8 cellular contexts compared by ENCODE assay signal in genomic region chr6:125986956-125987617, GRCh38. TPM values are rescaled to one million over a fixed set of nuclear protein-coding genes. Genes with fewer than 3 reads are reported as not detected.
DNase-seq lines count a peak whose midpoint lies in the region; ATAC-seq, FAIRE-seq and TF ChIP-seq lines count a peak whose summit lies in the region.

No MANE protein-coding gene starts in this region.

- peak overlapping the region; percentile 85 for H3K4me3 ChIP-seq in ectodermal cell (ENCODE audit: insufficient read depth, low read depth, low read length)
- H3K4me3 ChIP-seq in mucosa of stomach (ENCODE audit: low read length): peak overlapping the region; percentile 90

- no peak for FAIRE-seq in RCC 7860 (lab: Jason Lieb, UNC)

- in situ Hi-C loops in GM13977 (cut with MboI; ENCODE audit: low pct_unique_long_range_greater_than_20kb, low sequenced_read_pairs, unreplicated experiment): loop anchor here (25.0 kb wide), 1 partner anchor 1150 kb away; no protein-coding TSS in a partner anchor

- no peak overlapping the region for H3K27ac ChIP-seq in ectodermal cell (ENCODE audit: insufficient read depth, low read depth, low read length, poor library complexity, severe bottlenecking)

- H3K9me3 ChIP-seq in ectodermal cell (ENCODE audit: control insufficient read depth, low read length) (no peaks in the 10 kb centered on the region), mucosa of stomach (ENCODE audit: control insufficient read depth, low read length) (no peaks in the 10 kb centered on the region)

- H3K9ac ChIP-seq in mucosa of stomach (ENCODE audit: low read length): peak overlapping the region; percentile 95

- no peaks in the 10 kb centered on the region for H3K27me3 ChIP-seq in ectodermal cell (ENCODE audit: control insufficient read depth, insufficient read depth, low read length, poor library complexity, severe bottlenecking)
- H3K27me3 ChIP-seq in mucosa of stomach (ENCODE audit: control insufficient read depth, insufficient read depth, low read length): no peaks in the 10 kb centered on the region

- no peaks in the 10 kb centered on the region for H3K36me3 ChIP-seq in ectodermal cell (ENCODE audit: control insufficient read depth, insufficient read depth, low read length)
- H3K36me3 ChIP-seq in mucosa of stomach (ENCODE audit: control insufficient read depth, insufficient read depth, low read length): no peaks in the 10 kb centered on the region

- peak; percentile 50 for ATAC-seq in HG02885 (IDR thresholded peaks at IDR 0.05; ENCODE audit: poor library complexity, unreplicated experiment)

- H3K4me1 ChIP-seq in ectodermal cell (ENCODE audit: control insufficient read depth, insufficient read depth, low read length) (peaks cover 16% of the 10 kb centered on the region), mucosa of stomach (ENCODE audit: control insufficient read depth, insufficient read depth, low read length) (peaks cover 5% of the 10 kb centered on the region)

- TF ChIP-seq CTCF in GM13977 (IDR thresholded peaks at IDR 0.05; ENCODE audit: extremely low read depth, insufficient read depth, missing control alignments): no peak

- WGBS in ectodermal cell, 2 experiments: 9 to 10% methylated on average over 11 of the region's 11 CpGs

- DNase-seq in activated T-cell treated with anti-CD3 and anti-CD28 coated beads for 24 hours (ENCODE audit: low read depth) (peak; percentile 5), activated T-cell treated with anti-CD3 and anti-CD28 coated beads for 4 hours (no peak), NCI-H748 treated with DMSO at 0.1 percent for 48 hours (lab: John Stamatoyannopoulos, UW) (peak; percentile 23), RCC 7860 (ENCODE audit: low spot score) (no peak), GM13977 (ENCODE audit: low spot score) (no peak)

RNA-seq across cellular contexts. Expression of gene TRMT11, which starts 0.7 kb away (rescaled TPM):
- 33.9 TPM for polyA plus RNA-seq in ectodermal cell (2013, experiment 1 of 4)
- polyA plus RNA-seq in ectodermal cell (2013, experiment 2 of 4): 34.3 TPM
- 31.9 TPM for polyA plus RNA-seq in ectodermal cell (2013, experiment 3 of 4)
- polyA plus RNA-seq in ectodermal cell (2013, experiment 4 of 4): 29.2 TPM

RNA-seq across cellular contexts. Expression of gene HINT3, which starts 30.5 kb away (rescaled TPM):
- polyA plus RNA-seq in ectodermal cell (2013, experiment 1 of 4): 19.2 TPM
- 21.1 TPM for polyA plus RNA-seq in ectodermal cell (2013, experiment 2 of 4)
- polyA plus RNA-seq in ectodermal cell (2013, experiment 3 of 4): 17.1 TPM
- 20.0 TPM for polyA plus RNA-seq in ectodermal cell (2013, experiment 4 of 4)

Comparison
In these comparisons a context has a peak if more than half of its experiments do, and no peak if none do; other contexts are left out.
1. DNase-seq: peak in activated T-cell treated with anti-CD3 and anti-CD28 coated beads for 24 hours (single experiment) and NCI-H748 treated with DMSO at 0.1 percent for 48 hours (single experiment); none in activated T-cell treated with anti-CD3 and anti-CD28 coated beads for 4 hours (single experiment), RCC 7860 (single experiment) and GM13977 (single experiment).